In the genomic region with DNA sequence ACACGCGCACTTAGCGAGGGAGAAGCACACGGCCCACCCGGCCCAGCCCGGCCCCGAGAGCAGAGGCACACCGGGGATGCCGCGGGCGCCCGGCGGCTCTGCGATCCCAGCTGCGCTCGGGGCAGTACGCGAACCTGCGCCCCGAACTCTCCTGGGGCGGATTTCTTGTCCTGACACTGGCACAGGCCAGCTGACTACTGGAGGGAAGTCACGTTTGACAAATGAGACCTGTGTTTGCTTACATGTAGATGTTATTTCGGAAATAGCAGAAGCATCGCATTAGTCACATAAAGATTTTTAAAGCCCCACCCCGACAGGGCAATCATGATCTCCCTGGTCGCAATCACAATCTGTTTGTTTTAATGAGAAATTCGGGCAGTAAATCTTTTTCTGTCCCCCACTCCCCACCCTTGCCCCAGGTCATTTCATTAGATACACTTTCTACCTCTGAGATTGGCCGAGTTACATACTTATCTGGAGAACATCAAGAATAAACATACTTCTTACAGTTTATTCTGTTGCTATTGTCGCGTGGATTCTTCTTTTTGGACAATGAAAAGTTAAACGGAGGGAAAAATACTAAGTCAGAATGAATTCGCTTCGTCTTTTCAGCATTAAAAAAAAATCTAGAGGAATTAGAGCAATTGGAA, we compare ENCODE assay signal across 12 cellular contexts.
A peak's percentile ranks its signal among the peaks of the same experiment; 100 is the strongest.
DNase-seq lines count a peak whose midpoint lies in the region; ATAC-seq and TF ChIP-seq lines count a peak whose summit lies in the region.
"Had no signal": no experiment of that assay in that cellular context is flagged by ENCODE, and none has a peak within 500 bp of the region (broad histone marks: within the 10 kb centered on the region; RNA-seq: fewer than 3 reads in every experiment).

No MANE protein-coding gene starts in this region.

- TF ChIP-seq CTCF in brain (conservative IDR thresholded peaks at IDR 0.05) (no peak), thoracic aorta (IDR thresholded peaks at IDR 0.05) (no peak)

- H3K4me1 ChIP-seq in thoracic aorta (ENCODE audit: control insufficient read depth in 1 of 2, low read depth in 2 of 2): no peaks in the 10 kb centered on the region
- H3K4me1 ChIP-seq: BLaER1 had no signal

- peaks cover 42% of the 10 kb centered on the region for H3K27me3 Mint-ChIP-seq in activated T-cell treated with anti-CD3 and anti-CD28 coated beads, Interleukin-2, amount 50 U/mL, for 72 hours (ENCODE audit: low read depth)
- H3K27me3 Mint-ChIP-seq in brain: peaks cover 14% of the 10 kb centered on the region

- DNase-seq in activated T-cell treated with anti-CD3 and anti-CD28 coated beads, Interleukin-2, amount 50 U/mL, for 72 hours: no peak
- DNase-seq in activated T-cell treated with anti-CD3 and anti-CD28 coated beads for 4 hours: no peak
- DNase-seq in medulla oblongata (ENCODE audit: extremely low spot score): peak; percentile 22
- no peak for DNase-seq in thoracic aorta (ENCODE audit: low spot score)
- no peak for DNase-seq in CD1c-positive myeloid dendritic cell (ENCODE audit: extremely low spot score)
- DNase-seq in EL: no peak
- DNase-seq in kidney glomerular epithelial cell (lab: John Stamatoyannopoulos, UW): no peak
- DNase-seq: activated CD4-positive, CD25-positive, alpha-beta regulatory T cell treated with anti-CD3 and anti-CD28 coated beads, Interleukin-2, amount 50 U/mL, for 72 hours; transverse colon had no signal

- peak overlapping the region; percentile 22 to 42 for H3K4me3 Mint-ChIP-seq in activated T-cell treated with anti-CD3 and anti-CD28 coated beads, Interleukin-2, amount 50 U/mL, for 72 hours
- peak overlapping the region; percentile 51 to 80 (median 79) for H3K4me3 Mint-ChIP-seq in brain
- H3K4me3 Mint-ChIP-seq: central memory CD8-positive, alpha-beta T cell had no signal

- H3K4me1 Mint-ChIP-seq in activated T-cell treated with anti-CD3 and anti-CD28 coated beads, Interleukin-2, amount 50 U/mL, for 72 hours (ENCODE audit: low read depth): peaks cover 8% of the 10 kb centered on the region
- H3K4me1 Mint-ChIP-seq in brain: peaks cover 41% of the 10 kb centered on the region

- H3K27ac Mint-ChIP-seq in activated T-cell treated with anti-CD3 and anti-CD28 coated beads, Interleukin-2, amount 50 U/mL, for 72 hours: no peak overlapping the region
- H3K27ac Mint-ChIP-seq in brain: peak overlapping the region; percentile 63 to 92 (median 82)

- H3K36me3 ChIP-seq in thoracic aorta: no peaks in the 10 kb centered on the region
- H3K36me3 ChIP-seq: BLaER1, transverse colon had no signal

- peaks cover 0 to 3% of the 10 kb centered on the region in 2 donors for H3K36me3 Mint-ChIP-seq in activated T-cell treated with anti-CD3 and anti-CD28 coated beads, Interleukin-2, amount 50 U/mL, for 72 hours (ENCODE audit: insufficient read depth in 2 of 2)
- peaks cover 52% of the 10 kb centered on the region for H3K36me3 Mint-ChIP-seq in brain

- no peak overlapping the region for H3K27ac ChIP-seq in thoracic aorta
- H3K27ac ChIP-seq: BLaER1, transverse colon had no signal

- no peaks in the 10 kb centered on the region for H3K27me3 ChIP-seq in thoracic aorta (replicated peaks; ENCODE audit: insufficient read depth)
- H3K27me3 ChIP-seq: BLaER1 had no signal

- no peaks in the 10 kb centered on the region for H3K9me3 Mint-ChIP-seq in activated T-cell treated with anti-CD3 and anti-CD28 coated beads, Interleukin-2, amount 50 U/mL, for 72 hours
- peaks cover 0 to 12% (median 7%) of the 10 kb centered on the region in 5 experiments for H3K9me3 Mint-ChIP-seq in brain

- H3K9me3 ChIP-seq in thoracic aorta: no peaks in the 10 kb centered on the region
- H3K9me3 ChIP-seq: transverse colon had no signal

- H3K4me3 ChIP-seq in thoracic aorta: peak overlapping the region; percentile 27
- H3K4me3 ChIP-seq: BLaER1 had no signal

- ATAC-seq in activated T-cell treated with anti-CD3 and anti-CD28 coated beads, Interleukin-2, amount 50 U/mL, for 72 hours (replicated peaks in 1 of 2): peak in 1 of 2 donors; percentile 25
- ATAC-seq in thoracic aorta (ENCODE audit: insufficient number of reproducible peaks, low FRiP score, low read depth): no peak
